ENCODE assay signal across 16 cellular contexts in the genomic region with DNA sequence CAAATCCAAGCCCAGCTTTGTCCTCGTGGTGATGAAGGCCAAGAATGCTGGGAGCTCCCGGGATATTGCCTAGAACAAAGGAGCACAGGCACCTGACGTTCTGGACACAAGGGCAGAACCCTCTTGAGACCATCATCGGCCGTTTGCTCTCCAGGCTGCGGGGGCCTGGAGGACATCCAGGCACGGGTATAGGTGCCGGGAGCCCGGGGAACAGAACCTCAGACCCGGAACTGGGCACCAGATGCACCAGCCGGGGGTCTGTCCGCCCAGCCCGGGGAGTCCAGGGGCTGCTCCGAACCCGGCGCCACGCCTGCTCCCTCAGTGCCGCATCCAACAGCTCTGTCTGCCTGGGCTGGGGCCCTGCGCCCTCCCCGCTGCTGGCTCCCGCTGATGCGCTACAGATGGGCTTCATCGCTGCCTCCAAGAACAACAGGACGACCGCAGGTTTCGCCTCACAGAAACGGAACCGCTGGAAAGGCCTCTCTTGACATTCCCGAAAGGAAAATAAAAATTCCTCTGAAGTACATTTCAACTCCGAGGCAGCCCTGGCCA.
DNase-seq lines count a peak whose midpoint lies in the region; ATAC-seq and TF ChIP-seq lines count a peak whose summit lies in the region.
"Had no signal": no experiment of that assay in that cellular context is flagged by ENCODE, and none has a peak within 500 bp of the region (broad histone marks: within the 10 kb centered on the region; RNA-seq: fewer than 3 reads in every experiment).

No MANE protein-coding gene starts in this region.

- peaks cover 0 to 4% of the 10 kb centered on the region in 2 donors for H3K4me1 ChIP-seq in uterus

- no peak overlapping the region for H3K27ac Mint-ChIP-seq in osteocyte (ENCODE audit: unreplicated experiment)
- H3K27ac Mint-ChIP-seq in activated T-helper 17 cell treated with anti-CD3 and anti-CD28 coated beads, Interleukin-2, amount 50 U/mL, for 72 hours, result no peak overlapping the region
- H3K27ac Mint-ChIP-seq: activated naive CD4-positive, alpha-beta T cell treated with anti-CD3 and anti-CD28 coated beads, Interleukin-2, amount 50 U/mL, for 72 hours; CD8-positive, alpha-beta T cell had no signal

- intact Hi-C loops in uterus (cut with DNase I; ENCODE audit: low total_unique reads), result no loop called here

- H3K4me3 ChIP-seq in fibroblast of the aortic adventitia (ENCODE audit: low read depth, low read length) (peak overlapping the region; percentile 6), uterus (no peak overlapping the region)

- H3K9me3 Mint-ChIP-seq in osteocyte (ENCODE audit: unreplicated experiment), result peaks cover 6% of the 10 kb centered on the region
- peaks cover 5% of the 10 kb centered on the region for H3K9me3 Mint-ChIP-seq in activated T-helper 17 cell treated with anti-CD3 and anti-CD28 coated beads, Interleukin-2, amount 50 U/mL, for 72 hours
- H3K9me3 Mint-ChIP-seq: activated naive CD4-positive, alpha-beta T cell treated with anti-CD3 and anti-CD28 coated beads, Interleukin-2, amount 50 U/mL, for 72 hours; CD8-positive, alpha-beta T cell had no signal

- H3K4me3 Mint-ChIP-seq in osteocyte (ENCODE audit: unreplicated experiment), result no peak overlapping the region
- no peak overlapping the region for H3K4me3 Mint-ChIP-seq in activated T-helper 17 cell treated with anti-CD3 and anti-CD28 coated beads, Interleukin-2, amount 50 U/mL, for 72 hours
- H3K4me3 Mint-ChIP-seq: CD8-positive, alpha-beta T cell had no signal

- H3K36me3 ChIP-seq in uterus, result no peaks in the 10 kb centered on the region

- H3K27ac ChIP-seq in uterus, result peak overlapping the region; percentile 58 to 76

- DNase-seq in activated T-cell treated with anti-CD3 and anti-CD28 coated beads, Interleukin-2, amount 50 U/mL, for 1 hour, result peak; percentile 7
- DNase-seq in activated T-cell treated with anti-CD3 and anti-CD28 coated beads for 4 hours (no peak), fibroblast of the aortic adventitia (ENCODE audit: low read depth) (peak; percentile 79), osteocyte (ENCODE audit: extremely low spot score, unreplicated experiment) (peak; percentile 78), uterus (peak; percentile 29 to 56), NCI-H526 (lab: John Stamatoyannopoulos, UW) (no peak), SHP77 (lab: John Stamatoyannopoulos, UW) (no peak)
- DNase-seq: CD8-positive, alpha-beta T cell; effector CD8-positive, alpha-beta T cell; GOT3; NCI-H1436; NCI-H524; PC-3; substantia nigra had no signal

- no peak for TF ChIP-seq CTCF in fibroblast of the aortic adventitia (IDR thresholded peaks at IDR 0.05; ENCODE audit: insufficient read depth, low read length)
- no peak for TF ChIP-seq CTCF in osteocyte (IDR thresholded peaks at IDR 0.05)
- no peak for TF ChIP-seq CTCF in uterus (IDR thresholded peaks at IDR 0.05)

- H3K4me1 Mint-ChIP-seq in osteocyte (ENCODE audit: unreplicated experiment), result no peaks in the 10 kb centered on the region
- no peaks in the 10 kb centered on the region for H3K4me1 Mint-ChIP-seq in activated T-helper 17 cell treated with anti-CD3 and anti-CD28 coated beads, Interleukin-2, amount 50 U/mL, for 72 hours

- H3K27me3 Mint-ChIP-seq in osteocyte (ENCODE audit: unreplicated experiment), result no peaks in the 10 kb centered on the region
- peaks cover 5% of the 10 kb centered on the region for H3K27me3 Mint-ChIP-seq in activated T-helper 17 cell treated with anti-CD3 and anti-CD28 coated beads, Interleukin-2, amount 50 U/mL, for 72 hours

- no peaks in the 10 kb centered on the region for H3K9me3 ChIP-seq in uterus

- no peaks in the 10 kb centered on the region for H3K36me3 Mint-ChIP-seq in osteocyte (ENCODE audit: unreplicated experiment)
- no peaks in the 10 kb centered on the region for H3K36me3 Mint-ChIP-seq in activated T-helper 17 cell treated with anti-CD3 and anti-CD28 coated beads, Interleukin-2, amount 50 U/mL, for 72 hours (ENCODE audit: low read depth)
- H3K36me3 Mint-ChIP-seq: activated naive CD4-positive, alpha-beta T cell treated with anti-CD3 and anti-CD28 coated beads, Interleukin-2, amount 50 U/mL, for 72 hours; CD8-positive, alpha-beta T cell had no signal

- TF ChIP-seq POLR2A in uterus (IDR thresholded peaks at IDR 0.05), result no peak

- no peaks in the 10 kb centered on the region for H3K27me3 ChIP-seq in uterus

- no peak for ATAC-seq in activated T-helper 17 cell treated with anti-CD3 and anti-CD28 coated beads, Interleukin-2, amount 50 U/mL, for 72 hours (replicated peaks)
- ATAC-seq: activated naive CD4-positive, alpha-beta T cell treated with anti-CD3 and anti-CD28 coated beads, Interleukin-2, amount 50 U/mL, for 72 hours; CD8-positive, alpha-beta T cell; PC-3 had no signal

Comparison
In these comparisons a context has a peak if more than half of its experiments do, and no peak if none do; other contexts are left out.
1. DNase-seq: peak in activated T-cell treated with anti-CD3 and anti-CD28 coated beads, Interleukin-2, amount 50 U/mL, for 1 hour (single experiment), fibroblast of the aortic adventitia (single experiment), osteocyte (single experiment) and uterus (2 of 2); none in activated T-cell treated with anti-CD3 and anti-CD28 coated beads for 4 hours (single experiment), NCI-H526 (0 of 2) and SHP77 (0 of 2).